Comparison of ENCODE assay signal across 12 cellular contexts in genomic region chr3:139772539-139773500, GRCh38.
DNase-seq lines count a peak whose midpoint lies in the region; ATAC-seq, FAIRE-seq and TF ChIP-seq lines count a peak whose summit lies in the region.
"Had no signal": no experiment of that assay in that cellular context is flagged by ENCODE, and none has a peak within 500 bp of the region (broad histone marks: within the 10 kb centered on the region; RNA-seq: fewer than 3 reads in every experiment).

No MANE protein-coding gene starts in this region.

- H3K79me2 ChIP-seq in keratinocyte (ENCODE audit: control insufficient read depth, insufficient read depth, low read length) = no peaks in the 10 kb centered on the region

- ATAC-seq in GM19452 (IDR thresholded peaks at IDR 0.05; ENCODE audit: unreplicated experiment) = no peak
- ATAC-seq: naive thymus-derived CD4-positive, alpha-beta T cell had no signal

- H3K27ac ChIP-seq in keratinocyte (ENCODE audit: control insufficient read depth, insufficient read depth, low read length) = no peak overlapping the region

- no peak overlapping the region for H3K4me3 ChIP-seq in AG04449 (ENCODE audit: low read depth, low read length)
- H3K4me3 ChIP-seq in astrocyte of the cerebellum (ENCODE audit: low read depth, low read length) = no peak overlapping the region
- no peak overlapping the region for H3K4me3 ChIP-seq in keratinocyte (ENCODE audit: control insufficient read depth in 2 of 3, extremely low read depth in 1 of 3, insufficient read depth in 2 of 3, low read depth in 1 of 3, low read length in 3 of 3)

- H2AFZ ChIP-seq in keratinocyte (ENCODE audit: control insufficient read depth, low read length) = no peak overlapping the region

- no peaks in the 10 kb centered on the region for H3K36me3 ChIP-seq in keratinocyte (ENCODE audit: control insufficient read depth in 2 of 2, extremely low read depth in 1 of 2, insufficient read depth in 2 of 2, low read length in 2 of 2)

- FAIRE-seq in keratinocyte (lab: Jason Lieb, UNC) = no peak

- in situ Hi-C loops in astrocyte of the cerebellum (cut with HindIII; ENCODE audit: low sequenced_read_pairs) = no loop called here

- TF ChIP-seq CTCF in AG04449 (IDR thresholded peaks at IDR 0.05; ENCODE audit: insufficient read depth, low read length, missing control alignments) (no peak), HFFc6 (IDR thresholded peaks at IDR 0.05) (no peak), astrocyte of the cerebellum (IDR thresholded peaks at IDR 0.05; ENCODE audit: low read depth, low read length, missing control alignments) (peak; percentile 26), keratinocyte (optimal IDR thresholded peaks at IDR 0.05 in 1 of 3, IDR thresholded peaks at IDR 0.05 in 1 of 3, conservative IDR thresholded peaks at IDR 0.05 in 1 of 3; ENCODE audit: extremely low read depth in 1 of 3, insufficient read depth in 2 of 3, low read length in 3 of 3) (no peak)

- no peak overlapping the region for H3K4me3 Mint-ChIP-seq in HFFc6
- H3K4me3 Mint-ChIP-seq: activated CD4-positive, alpha-beta T cell treated with anti-CD3 and anti-CD28 coated beads, Interleukin-2, amount 10 ng/mL, durations not matched to agents 7 days and 5 days; B cell; naive thymus-derived CD4-positive, alpha-beta T cell had no signal

- no peak overlapping the region for H3K9ac ChIP-seq in keratinocyte (ENCODE audit: control insufficient read depth, extremely low read depth, insufficient read depth, low read length)

- POLR2A ChIA-PET in AG04449 (lab: Yijun Ruan, JAX) = interaction anchor here (1.1 to 1.2 kb wide), 2 partner anchors 9 to 14 kb away, joined by 4 to 9 read pairs; no protein-coding TSS in a partner anchor

- no peaks in the 10 kb centered on the region for H3K9me1 ChIP-seq in keratinocyte (ENCODE audit: control insufficient read depth, extremely low read depth, insufficient read depth, low read length)

- CTCF ChIA-PET in AG04449 (lab: Yijun Ruan, JAX) = interaction anchor here (1.3 kb wide), 1 partner anchor 9 kb away, joined by 3 read pairs; no protein-coding TSS in a partner anchor

- dilution Hi-C loops in keratinocyte (cut with MboI; ENCODE audit: extremely low pct_ligation_motif_present, low sequenced_read_pairs) = no loop called here

- peaks cover 5% of the 10 kb centered on the region for H3K27me3 ChIP-seq in keratinocyte (ENCODE audit: control insufficient read depth, extremely low read depth, insufficient read depth, low read length)

- peak; percentile 79 for DNase-seq in AG04449 (ENCODE audit: low read depth, low spot score)
- peak; percentile 24 for DNase-seq in HFFc6
- peak; percentile 81 for DNase-seq in astrocyte of the cerebellum (ENCODE audit: low read depth)
- peak; percentile 2 for DNase-seq in keratinocyte (ENCODE audit: low read depth, low spot score)
- no peak for DNase-seq in DMS53 (lab: John Stamatoyannopoulos, UW)
- no peak for DNase-seq in NCI-H748 treated with DMSO at 0.1 percent for 48 hours (lab: John Stamatoyannopoulos, UW)
- DNase-seq in activated CD4-positive, alpha-beta T cell treated with anti-CD3 and anti-CD28 coated beads for 1 hour = no peak
- DNase-seq: activated CD4-positive, alpha-beta T cell treated with anti-CD3 and anti-CD28 coated beads, Interleukin-2, amount 10 ng/mL, durations not matched to agents 7 days and 5 days; naive thymus-derived CD4-positive, alpha-beta T cell; NCI-H526 had no signal

- no peak overlapping the region for H3K27ac Mint-ChIP-seq in HFFc6
- H3K27ac Mint-ChIP-seq: activated CD4-positive, alpha-beta T cell treated with anti-CD3 and anti-CD28 coated beads, Interleukin-2, amount 10 ng/mL, durations not matched to agents 7 days and 5 days; B cell; naive thymus-derived CD4-positive, alpha-beta T cell had no signal

- no peaks in the 10 kb centered on the region for H3K9me3 ChIP-seq in keratinocyte (ENCODE audit: control insufficient read depth, low read depth, low read length)

- H3K4me1 ChIP-seq in keratinocyte (ENCODE audit: control insufficient read depth, extremely low read depth, insufficient read depth, low read length) = peaks cover 5% of the 10 kb centered on the region

- H3K4me1 Mint-ChIP-seq in HFFc6 (ENCODE audit: low read depth) = peaks cover 13% of the 10 kb centered on the region
- H3K4me1 Mint-ChIP-seq: activated CD4-positive, alpha-beta T cell treated with anti-CD3 and anti-CD28 coated beads, Interleukin-2, amount 10 ng/mL, durations not matched to agents 7 days and 5 days; B cell had no signal

- no peak overlapping the region for H3K4me2 ChIP-seq in keratinocyte (ENCODE audit: control insufficient read depth, extremely low read depth, insufficient read depth, low read depth, low read length)

- peaks cover 52% of the 10 kb centered on the region for H3K9me3 Mint-ChIP-seq in HFFc6
- H3K9me3 Mint-ChIP-seq: activated CD4-positive, alpha-beta T cell treated with anti-CD3 and anti-CD28 coated beads, Interleukin-2, amount 10 ng/mL, durations not matched to agents 7 days and 5 days; naive thymus-derived CD4-positive, alpha-beta T cell had no signal

- H4K20me1 ChIP-seq in keratinocyte (ENCODE audit: control insufficient read depth, extremely low read depth, insufficient read depth, low read length) = no peaks in the 10 kb centered on the region

- no peaks in the 10 kb centered on the region; the same call in 1 of the 2 replicates for H3K27me3 Mint-ChIP-seq in HFFc6 (ENCODE audit: insufficient read depth)

- no peaks in the 10 kb centered on the region; the same call in 1 of the 2 replicates for H3K36me3 Mint-ChIP-seq in HFFc6 (ENCODE audit: low read depth)
- H3K36me3 Mint-ChIP-seq: naive thymus-derived CD4-positive, alpha-beta T cell had no signal

Comparison
In these comparisons a context has a peak if more than half of its experiments do, and no peak if none do; other contexts are left out.
1. DNase-seq: peak in AG04449 (single experiment), HFFc6 (single experiment), astrocyte of the cerebellum (single experiment) and keratinocyte (single experiment); none in DMS53 (single experiment), NCI-H748 treated with DMSO at 0.1 percent for 48 hours (single experiment) and activated CD4-positive, alpha-beta T cell treated with anti-CD3 and anti-CD28 coated beads for 1 hour (single experiment).